Comparison of ENCODE assay signal across 1 cellular context in the genomic region with DNA sequence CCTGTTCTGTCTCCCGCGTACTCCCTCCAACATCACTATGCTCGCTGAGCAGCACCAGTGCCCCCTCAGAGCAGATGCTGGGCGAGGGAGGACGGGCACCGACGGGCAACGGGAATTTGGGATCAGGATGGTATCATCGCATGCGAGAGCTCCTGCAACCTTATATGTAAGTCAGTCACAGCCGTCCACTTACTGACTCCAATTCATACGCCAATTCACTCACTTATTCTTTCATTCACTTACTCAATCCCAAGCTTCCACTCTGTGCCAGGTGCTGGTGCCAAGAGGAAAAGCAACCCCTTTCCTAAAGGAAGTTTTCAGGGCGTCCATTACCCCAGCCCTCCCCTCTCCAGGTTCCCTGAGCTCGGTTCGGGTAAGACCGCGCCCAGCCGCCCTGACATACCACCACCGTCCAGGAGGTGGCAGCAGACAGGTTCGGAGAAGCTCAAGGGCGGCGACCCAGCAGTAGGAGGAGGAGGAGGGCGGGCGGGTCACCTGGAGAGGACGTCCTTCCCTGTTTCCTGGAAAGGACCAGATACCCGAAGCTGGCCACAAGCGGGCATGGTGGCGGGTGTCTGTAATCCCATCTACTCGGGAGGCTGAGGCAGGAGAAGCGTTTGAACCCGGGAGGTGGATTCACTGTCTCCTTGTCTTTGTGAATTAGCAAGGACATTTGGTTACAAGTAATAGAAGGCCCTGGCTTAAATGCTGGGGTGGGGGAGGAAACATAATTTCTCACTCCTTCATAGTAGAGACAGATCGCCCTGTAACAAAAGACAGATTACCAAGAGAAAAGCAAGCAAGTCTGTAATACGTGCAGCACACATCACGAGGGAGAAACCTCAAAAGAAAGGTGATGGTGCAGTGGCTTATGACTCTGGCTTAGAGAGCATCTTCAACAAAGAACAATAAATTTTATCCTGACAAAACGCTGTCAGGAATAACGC.
TF ChIP-seq lines count a peak whose summit lies in the region.

No MANE protein-coding gene starts in this region.

TF ChIP-seq in HEK293, 187 proteins besides CTCF, POLR2A, EP300 and RAD21 (continued from another document and continues in another):
- TF ChIP-seq, protein P1, sequence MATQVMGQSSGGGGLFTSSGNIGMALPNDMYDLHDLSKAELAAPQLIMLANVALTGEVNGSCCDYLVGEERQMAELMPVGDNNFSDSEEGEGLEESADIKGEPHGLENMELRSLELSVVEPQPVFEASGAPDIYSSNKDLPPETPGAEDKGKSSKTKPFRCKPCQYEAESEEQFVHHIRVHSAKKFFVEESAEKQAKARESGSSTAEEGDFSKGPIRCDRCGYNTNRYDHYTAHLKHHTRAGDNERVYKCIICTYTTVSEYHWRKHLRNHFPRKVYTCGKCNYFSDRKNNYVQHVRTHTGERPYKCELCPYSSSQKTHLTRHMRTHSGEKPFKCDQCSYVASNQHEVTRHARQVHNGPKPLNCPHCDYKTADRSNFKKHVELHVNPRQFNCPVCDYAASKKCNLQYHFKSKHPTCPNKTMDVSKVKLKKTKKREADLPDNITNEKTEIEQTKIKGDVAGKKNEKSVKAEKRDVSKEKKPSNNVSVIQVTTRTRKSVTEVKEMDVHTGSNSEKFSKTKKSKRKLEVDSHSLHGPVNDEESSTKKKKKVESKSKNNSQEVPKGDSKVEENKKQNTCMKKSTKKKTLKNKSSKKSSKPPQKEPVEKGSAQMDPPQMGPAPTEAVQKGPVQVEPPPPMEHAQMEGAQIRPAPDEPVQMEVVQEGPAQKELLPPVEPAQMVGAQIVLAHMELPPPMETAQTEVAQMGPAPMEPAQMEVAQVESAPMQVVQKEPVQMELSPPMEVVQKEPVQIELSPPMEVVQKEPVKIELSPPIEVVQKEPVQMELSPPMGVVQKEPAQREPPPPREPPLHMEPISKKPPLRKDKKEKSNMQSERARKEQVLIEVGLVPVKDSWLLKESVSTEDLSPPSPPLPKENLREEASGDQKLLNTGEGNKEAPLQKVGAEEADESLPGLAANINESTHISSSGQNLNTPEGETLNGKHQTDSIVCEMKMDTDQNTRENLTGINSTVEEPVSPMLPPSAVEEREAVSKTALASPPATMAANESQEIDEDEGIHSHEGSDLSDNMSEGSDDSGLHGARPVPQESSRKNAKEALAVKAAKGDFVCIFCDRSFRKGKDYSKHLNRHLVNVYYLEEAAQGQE (tag by site-specific recombination; IDR thresholded peaks at IDR 0.05) = no peak
- TF ChIP-seq, protein P2, sequence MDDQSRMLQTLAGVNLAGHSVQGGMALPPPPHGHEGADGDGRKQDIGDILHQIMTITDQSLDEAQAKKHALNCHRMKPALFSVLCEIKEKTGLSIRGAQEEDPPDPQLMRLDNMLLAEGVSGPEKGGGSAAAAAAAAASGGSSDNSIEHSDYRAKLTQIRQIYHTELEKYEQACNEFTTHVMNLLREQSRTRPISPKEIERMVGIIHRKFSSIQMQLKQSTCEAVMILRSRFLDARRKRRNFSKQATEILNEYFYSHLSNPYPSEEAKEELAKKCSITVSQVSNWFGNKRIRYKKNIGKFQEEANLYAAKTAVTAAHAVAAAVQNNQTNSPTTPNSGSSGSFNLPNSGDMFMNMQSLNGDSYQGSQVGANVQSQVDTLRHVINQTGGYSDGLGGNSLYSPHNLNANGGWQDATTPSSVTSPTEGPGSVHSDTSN (CRISPR knock-in tag; IDR thresholded peaks at IDR 0.05) = no peak
- TF ChIP-seq ZFP3 (tag by site-specific recombination; IDR thresholded peaks at IDR 0.05; ENCODE audit: low read depth) (no peak), ZNF514 (tag by site-specific recombination; IDR thresholded peaks at IDR 0.05) (no peak), SCRT1 (tag by site-specific recombination; IDR thresholded peaks at IDR 0.05; ENCODE audit: borderline replicate concordance) (no peak), TRIM28 (IDR thresholded peaks at IDR 0.05; ENCODE audit: borderline replicate concordance, low read length) (no peak), ZNF548 (tag by site-specific recombination; IDR thresholded peaks at IDR 0.05) (no peak), ZNF610 (tag by site-specific recombination; IDR thresholded peaks at IDR 0.05; ENCODE audit: borderline replicate concordance) (no peak), ZNF10 (tag by site-specific recombination; IDR thresholded peaks at IDR 0.05) (no peak), ZNF214 (tag by site-specific recombination; IDR thresholded peaks at IDR 0.05; ENCODE audit: borderline replicate concordance) (no peak), PRDM1 (tag by site-specific recombination; IDR thresholded peaks at IDR 0.05) (no peak), ZNF660 (tag by site-specific recombination; IDR thresholded peaks at IDR 0.05) (0 out of 2 replicates have a peak, but pooled peaks have one; percentile 14), ZBTB1 (tag by site-specific recombination; IDR thresholded peaks at IDR 0.05) (no peak), ZNF157 (tag by site-specific recombination; IDR thresholded peaks at IDR 0.05) (no peak), ZNF658 (tag by site-specific recombination; IDR thresholded peaks at IDR 0.05) (no peak), ZIC2 (tag by site-specific recombination; IDR thresholded peaks at IDR 0.05) (no peak), ZNF530 (tag by site-specific recombination; IDR thresholded peaks at IDR 0.05; ENCODE audit: low read depth) (no peak), ZNF561 (tag by site-specific recombination; IDR thresholded peaks at IDR 0.05; ENCODE audit: borderline replicate concordance) (0 out of 2 replicates have a peak, but pooled peaks have one; percentile 37), ZNF433 (tag by site-specific recombination; IDR thresholded peaks at IDR 0.05; ENCODE audit: low read depth) (no peak), ZNF654 (tag by site-specific recombination; IDR thresholded peaks at IDR 0.05; ENCODE audit: low read depth) (peak; percentile 72), ZNF670 (tag by site-specific recombination; IDR thresholded peaks at IDR 0.05; ENCODE audit: low read depth) (no peak), ZNF335 (tag by site-specific recombination; conservative IDR thresholded peaks at IDR 0.05) (peak; percentile 37; the same call in 1 of the 2 replicates), ZNF549 (tag by site-specific recombination; IDR thresholded peaks at IDR 0.05) (no peak), SP3 (tag by site-specific recombination; IDR thresholded peaks at IDR 0.05) (peak; percentile 51), HOXA7 (CRISPR knock-in tag; IDR thresholded peaks at IDR 0.05; ENCODE audit: borderline replicate concordance) (no peak), EGR2 (tag by site-specific recombination; IDR thresholded peaks at IDR 0.05; ENCODE audit: low read depth) (no peak), KLF7 (tag by site-specific recombination; IDR thresholded peaks at IDR 0.05; ENCODE audit: borderline replicate concordance) (peak; percentile 25; the same call in 1 of the 2 replicates), ZNF394 (tag by site-specific recombination; IDR thresholded peaks at IDR 0.05; ENCODE audit: borderline replicate concordance) (no peak), OSR2 (tag by site-specific recombination; IDR thresholded peaks at IDR 0.05) (no peak), ZNF585B (tag by site-specific recombination; IDR thresholded peaks at IDR 0.05) (no peak), OVOL3 (tag by site-specific recombination; IDR thresholded peaks at IDR 0.05) (no peak), ZFHX2 (tag by site-specific recombination; conservative IDR thresholded peaks at IDR 0.05) (peak; percentile 52; the same call in 1 of the 2 replicates), ZNF558 (tag by site-specific recombination; IDR thresholded peaks at IDR 0.05) (no peak), ZNF664 (tag by site-specific recombination; IDR thresholded peaks at IDR 0.05) (no peak), ZEB2 (tag by site-specific recombination; IDR thresholded peaks at IDR 0.05) (peak; percentile 41; the same call in 1 of the 2 replicates), SCRT2 (tag by site-specific recombination; IDR thresholded peaks at IDR 0.05) (no peak), ZNF292 (tag by site-specific recombination; IDR thresholded peaks at IDR 0.05; ENCODE audit: borderline replicate concordance, low read depth) (no peak), KLF1 (tag by site-specific recombination; IDR thresholded peaks at IDR 0.05) (peak; percentile 73)
- TF ChIP-seq, protein P3, sequence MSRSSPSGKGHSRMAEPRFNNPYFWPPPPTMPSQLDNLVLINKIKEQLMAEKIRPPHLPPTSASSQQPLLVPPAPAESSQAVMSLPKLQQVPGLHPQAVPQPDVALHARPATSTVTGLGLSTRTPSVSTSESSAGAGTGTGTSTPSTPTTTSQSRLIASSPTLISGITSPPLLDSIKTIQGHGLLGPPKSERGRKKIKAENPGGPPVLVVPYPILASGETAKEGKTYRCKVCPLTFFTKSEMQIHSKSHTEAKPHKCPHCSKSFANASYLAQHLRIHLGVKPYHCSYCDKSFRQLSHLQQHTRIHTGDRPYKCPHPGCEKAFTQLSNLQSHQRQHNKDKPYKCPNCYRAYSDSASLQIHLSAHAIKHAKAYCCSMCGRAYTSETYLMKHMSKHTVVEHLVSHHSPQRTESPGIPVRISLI (tag by site-specific recombination; IDR thresholded peaks at IDR 0.05) = no peak
- TF ChIP-seq, protein P4, sequence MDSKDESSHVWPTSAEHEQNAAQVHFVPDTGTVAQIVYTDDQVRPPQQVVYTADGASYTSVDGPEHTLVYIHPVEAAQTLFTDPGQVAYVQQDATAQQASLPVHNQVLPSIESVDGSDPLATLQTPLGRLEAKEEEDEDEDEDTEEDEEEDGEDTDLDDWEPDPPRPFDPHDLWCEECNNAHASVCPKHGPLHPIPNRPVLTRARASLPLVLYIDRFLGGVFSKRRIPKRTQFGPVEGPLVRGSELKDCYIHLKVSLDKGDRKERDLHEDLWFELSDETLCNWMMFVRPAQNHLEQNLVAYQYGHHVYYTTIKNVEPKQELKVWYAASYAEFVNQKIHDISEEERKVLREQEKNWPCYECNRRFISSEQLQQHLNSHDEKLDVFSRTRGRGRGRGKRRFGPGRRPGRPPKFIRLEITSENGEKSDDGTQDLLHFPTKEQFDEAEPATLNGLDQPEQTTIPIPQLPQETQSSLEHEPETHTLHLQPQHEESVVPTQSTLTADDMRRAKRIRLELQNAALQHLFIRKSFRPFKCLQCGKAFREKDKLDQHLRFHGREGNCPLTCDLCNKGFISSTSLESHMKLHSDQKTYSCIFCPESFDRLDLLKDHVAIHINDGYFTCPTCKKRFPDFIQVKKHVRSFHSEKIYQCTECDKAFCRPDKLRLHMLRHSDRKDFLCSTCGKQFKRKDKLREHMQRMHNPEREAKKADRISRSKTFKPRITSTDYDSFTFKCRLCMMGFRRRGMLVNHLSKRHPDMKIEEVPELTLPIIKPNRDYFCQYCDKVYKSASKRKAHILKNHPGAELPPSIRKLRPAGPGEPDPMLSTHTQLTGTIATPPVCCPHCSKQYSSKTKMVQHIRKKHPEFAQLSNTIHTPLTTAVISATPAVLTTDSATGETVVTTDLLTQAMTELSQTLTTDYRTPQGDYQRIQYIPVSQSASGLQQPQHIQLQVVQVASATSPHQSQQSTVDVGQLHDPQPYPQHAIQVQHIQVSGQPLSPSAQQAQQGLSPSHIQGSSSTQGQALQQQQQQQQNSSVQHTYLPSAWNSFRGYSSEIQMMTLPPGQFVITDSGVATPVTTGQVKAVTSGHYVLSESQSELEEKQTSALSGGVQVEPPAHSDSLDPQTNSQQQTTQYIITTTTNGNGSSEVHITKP (tag by site-specific recombination; IDR thresholded peaks at IDR 0.05) = peak; percentile 52; the same call in 1 of the 2 replicates
- TF ChIP-seq, protein P5, sequence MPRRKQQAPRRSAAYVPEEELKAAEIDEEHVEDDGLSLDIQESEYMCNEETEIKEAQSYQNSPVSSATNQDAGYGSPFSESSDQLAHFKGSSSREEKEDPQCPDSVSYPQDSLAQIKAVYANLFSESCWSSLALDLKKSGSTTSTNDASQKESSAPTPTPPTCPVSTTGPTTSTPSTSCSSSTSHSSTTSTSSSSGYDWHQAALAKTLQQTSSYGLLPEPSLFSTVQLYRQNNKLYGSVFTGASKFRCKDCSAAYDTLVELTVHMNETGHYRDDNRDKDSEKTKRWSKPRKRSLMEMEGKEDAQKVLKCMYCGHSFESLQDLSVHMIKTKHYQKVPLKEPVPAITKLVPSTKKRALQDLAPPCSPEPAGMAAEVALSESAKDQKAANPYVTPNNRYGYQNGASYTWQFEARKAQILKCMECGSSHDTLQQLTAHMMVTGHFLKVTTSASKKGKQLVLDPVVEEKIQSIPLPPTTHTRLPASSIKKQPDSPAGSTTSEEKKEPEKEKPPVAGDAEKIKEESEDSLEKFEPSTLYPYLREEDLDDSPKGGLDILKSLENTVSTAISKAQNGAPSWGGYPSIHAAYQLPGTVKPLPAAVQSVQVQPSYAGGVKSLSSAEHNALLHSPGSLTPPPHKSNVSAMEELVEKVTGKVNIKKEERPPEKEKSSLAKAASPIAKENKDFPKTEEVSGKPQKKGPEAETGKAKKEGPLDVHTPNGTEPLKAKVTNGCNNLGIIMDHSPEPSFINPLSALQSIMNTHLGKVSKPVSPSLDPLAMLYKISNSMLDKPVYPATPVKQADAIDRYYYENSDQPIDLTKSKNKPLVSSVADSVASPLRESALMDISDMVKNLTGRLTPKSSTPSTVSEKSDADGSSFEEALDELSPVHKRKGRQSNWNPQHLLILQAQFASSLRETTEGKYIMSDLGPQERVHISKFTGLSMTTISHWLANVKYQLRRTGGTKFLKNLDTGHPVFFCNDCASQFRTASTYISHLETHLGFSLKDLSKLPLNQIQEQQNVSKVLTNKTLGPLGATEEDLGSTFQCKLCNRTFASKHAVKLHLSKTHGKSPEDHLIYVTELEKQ (tag by site-specific recombination; IDR thresholded peaks at IDR 0.05; ENCODE audit: borderline replicate concordance) = no peak
- TF ChIP-seq, protein P6, sequence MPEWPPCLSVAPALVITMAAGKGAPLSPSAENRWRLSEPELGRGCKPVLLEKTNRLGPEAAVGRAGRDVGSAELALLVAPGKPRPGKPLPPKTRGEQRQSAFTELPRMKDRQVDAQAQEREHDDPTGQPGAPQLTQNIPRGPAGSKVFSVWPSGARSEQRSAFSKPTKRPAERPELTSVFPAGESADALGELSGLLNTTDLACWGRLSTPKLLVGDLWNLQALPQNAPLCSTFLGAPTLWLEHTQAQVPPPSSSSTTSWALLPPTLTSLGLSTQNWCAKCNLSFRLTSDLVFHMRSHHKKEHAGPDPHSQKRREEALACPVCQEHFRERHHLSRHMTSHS (tag by site-specific recombination; IDR thresholded peaks at IDR 0.05) = no peak
- TF ChIP-seq, protein P7, sequence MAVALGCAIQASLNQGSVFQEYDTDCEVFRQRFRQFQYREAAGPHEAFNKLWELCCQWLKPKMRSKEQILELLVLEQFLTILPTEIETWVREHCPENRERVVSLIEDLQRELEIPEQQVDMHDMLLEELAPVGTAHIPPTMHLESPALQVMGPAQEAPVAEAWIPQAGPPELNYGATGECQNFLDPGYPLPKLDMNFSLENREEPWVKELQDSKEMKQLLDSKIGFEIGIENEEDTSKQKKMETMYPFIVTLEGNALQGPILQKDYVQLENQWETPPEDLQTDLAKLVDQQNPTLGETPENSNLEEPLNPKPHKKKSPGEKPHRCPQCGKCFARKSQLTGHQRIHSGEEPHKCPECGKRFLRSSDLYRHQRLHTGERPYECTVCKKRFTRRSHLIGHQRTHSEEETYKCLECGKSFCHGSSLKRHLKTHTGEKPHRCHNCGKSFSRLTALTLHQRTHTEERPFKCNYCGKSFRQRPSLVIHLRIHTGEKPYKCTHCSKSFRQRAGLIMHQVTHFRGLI (tag by site-specific recombination; IDR thresholded peaks at IDR 0.05) = peak; percentile 26; the same call in 1 of the 2 replicates
- TF ChIP-seq, protein P8, sequence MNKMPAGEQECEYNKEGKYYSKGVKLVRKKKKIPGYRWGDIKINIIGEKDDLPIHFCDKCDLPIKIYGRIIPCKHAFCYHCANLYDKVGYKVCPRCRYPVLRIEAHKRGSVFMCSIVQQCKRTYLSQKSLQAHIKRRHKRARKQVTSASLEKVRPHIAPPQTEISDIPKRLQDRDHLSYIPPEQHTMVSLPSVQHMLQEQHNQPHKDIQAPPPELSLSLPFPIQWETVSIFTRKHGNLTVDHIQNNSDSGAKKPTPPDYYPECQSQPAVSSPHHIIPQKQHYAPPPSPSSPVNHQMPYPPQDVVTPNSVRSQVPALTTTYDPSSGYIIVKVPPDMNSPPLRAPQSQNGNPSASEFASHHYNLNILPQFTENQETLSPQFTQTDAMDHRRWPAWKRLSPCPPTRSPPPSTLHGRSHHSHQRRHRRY (tag by site-specific recombination; IDR thresholded peaks at IDR 0.05) = no peak
